In the genomic region with DNA sequence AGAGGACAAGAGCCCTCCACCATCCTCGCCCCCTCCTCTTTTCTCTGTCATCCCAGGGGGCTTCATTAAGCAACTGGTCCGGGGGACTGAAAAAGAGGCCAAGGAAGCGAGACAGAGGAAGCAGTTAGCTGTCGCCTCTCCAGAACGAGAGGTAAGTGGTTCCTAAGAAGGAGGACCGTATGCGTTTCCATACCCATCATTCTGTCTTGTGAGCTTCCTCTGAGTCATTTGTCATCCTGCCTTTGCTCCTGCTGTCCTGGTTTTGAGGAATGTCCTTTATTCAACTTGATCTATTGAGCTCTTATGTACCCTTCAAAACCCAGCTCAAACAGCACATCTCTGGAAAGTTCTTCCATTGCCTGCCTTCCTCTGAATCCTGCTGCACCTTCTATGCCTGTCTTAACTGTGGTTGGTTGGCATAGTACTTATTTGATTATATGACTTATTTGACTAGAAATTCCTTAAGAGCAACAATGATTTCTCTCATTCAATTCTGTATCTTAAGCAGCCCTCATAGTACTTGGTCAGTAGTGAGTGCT, we compare ENCODE assay signal across 16 cellular contexts. TPM values are rescaled to one million over a fixed set of nuclear protein-coding genes. Genes with fewer than 3 reads are reported as not detected.
A peak's percentile ranks its signal among the peaks of the same experiment; 100 is the strongest.
DNase-seq lines count a peak whose midpoint lies in the region; ATAC-seq lines count a peak whose summit lies in the region.
"Had no signal": no experiment of that assay in that cellular context is flagged by ENCODE, and none has a peak within 500 bp of the region (broad histone marks: within the 10 kb centered on the region; RNA-seq: fewer than 3 reads in every experiment).

No MANE protein-coding gene starts in this region.

- DNase-seq in right cardiac atrium (no peak), Right ventricle myocardium inferior (ENCODE audit: missing footprints) (no peak), SJSA1 (ENCODE audit: low read depth in 1 of 2, low spot score in 2 of 2) (peak in 1 of 2 experiments; percentile 56), kidney tubule cell (ENCODE audit: low spot score) (peak; percentile 54), NCI-H2227 (lab: John Stamatoyannopoulos, UW; ENCODE audit: unreplicated experiment) (no peak)
- DNase-seq in activated CD4-positive, alpha-beta T cell treated with anti-CD3 and anti-CD28 coated beads for 1 hour: no peak
- DNase-seq: CD8-positive, alpha-beta T cell; HCEC 1CT; NCI-H1436; NCI-H2029 treated with DMSO at 0.1 percent for 48 hours; NCI-H510A treated with DMSO at 0.1 percent for 48 hours had no signal

- H3K9me3 ChIP-seq in right cardiac atrium (ENCODE audit: control insufficient read depth, low read length): no peaks in the 10 kb centered on the region
- H3K9me3 ChIP-seq in SJSA1 (replicated peaks): peaks cover 14% of the 10 kb centered on the region

- H3K4me3 ChIP-seq in right cardiac atrium (ENCODE audit: low read length) (no peak overlapping the region), SJSA1 (no peak overlapping the region)
- H3K4me3 ChIP-seq: Peyer's patch had no signal

- 73% methylated on average over 7 of the region's 7 CpGs for WGBS in right cardiac atrium

- H3K27me3 ChIP-seq in right cardiac atrium (ENCODE audit: control insufficient read depth, insufficient read depth): no peaks in the 10 kb centered on the region
- no peaks in the 10 kb centered on the region for H3K27me3 ChIP-seq in SJSA1 (replicated peaks)
- H3K27me3 ChIP-seq: Peyer's patch had no signal

- H3K27ac ChIP-seq in right cardiac atrium (ENCODE audit: low read length) (peak overlapping the region; percentile 93), SJSA1 (peak overlapping the region; percentile 48)
- H3K27ac ChIP-seq: Peyer's patch had no signal

- H3K36me3 ChIP-seq in SJSA1: no peaks in the 10 kb centered on the region
- H3K36me3 ChIP-seq: Peyer's patch had no signal

- ATAC-seq in right cardiac atrium (no peak), Right ventricle myocardium inferior (no peak), HG03354 (IDR thresholded peaks at IDR 0.05; ENCODE audit: poor library complexity, severe bottlenecking, unreplicated experiment) (no peak)
- ATAC-seq: CD8-positive, alpha-beta T cell had no signal

- intact Hi-C loops in right cardiac atrium (cut with DNase I) (no loop called here), Right ventricle myocardium inferior (cut with DNase I) (no loop called here)

- peaks cover 15% of the 10 kb centered on the region for H3K4me1 ChIP-seq in right cardiac atrium (ENCODE audit: control insufficient read depth, insufficient read depth, low read length)
- H3K4me1 ChIP-seq in SJSA1 (replicated peaks): peaks cover 47% of the 10 kb centered on the region
- H3K4me1 ChIP-seq: Peyer's patch had no signal

RNA-seq across cellular contexts. Expression of a gene that starts 21.3 kb away (rescaled TPM):
- total RNA-seq in right cardiac atrium (100 to 1,000 TPM in 3 of 4 donors, 10 to 100 TPM in 1; 74.5 to 184 (median 123) TPM), Right ventricle myocardium inferior (139 TPM)
- polyA plus RNA-seq in right cardiac atrium: 96.3 TPM
- 0.11 and 0.63 TPM in 2 replicates for total RNA-seq in SJSA1 (2014; rRNA removed; shearing (Covaris generic))
- total RNA-seq: Daoy, HT-29 had no signal
- polyA plus RNA-seq: BJ had no signal

Comparison
In these comparisons a context has a peak if more than half of its experiments do, and no peak if none do; other contexts are left out.
1. RNA of a gene that starts 21.3 kb away (total RNA-seq): 139 TPM in Right ventricle myocardium inferior (single experiment) and 74.5 to 184 TPM in right cardiac atrium; 0.11 to 0.63 TPM in SJSA1; every median in the first group is over 10 times any median in the second.